In the genomic region with DNA sequence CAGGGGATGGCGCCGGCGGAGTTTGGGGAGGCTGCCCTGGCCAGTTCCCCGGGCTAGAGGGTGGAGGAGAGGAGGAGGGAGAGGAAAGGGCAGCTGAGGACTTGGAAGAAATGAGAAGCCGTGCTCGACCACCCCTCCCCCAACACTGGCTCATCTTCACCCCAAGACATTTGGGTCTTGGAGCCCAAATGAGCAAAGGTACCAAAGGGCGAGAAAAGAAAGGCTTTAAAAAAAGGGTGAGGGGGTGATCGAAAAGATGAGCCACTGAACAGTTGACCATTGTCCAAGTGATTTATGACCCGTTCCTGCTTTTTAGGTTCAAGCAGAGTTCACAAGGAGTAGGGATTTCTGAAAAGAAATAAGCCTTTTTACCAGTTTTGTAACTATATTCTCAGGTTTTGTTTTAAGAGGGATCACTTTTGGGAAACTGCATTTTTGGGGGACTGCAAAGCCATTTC, we compare ENCODE assay signal across 19 cellular contexts. TPM values are rescaled to one million over a fixed set of nuclear protein-coding genes. Genes with fewer than 3 reads are reported as not detected.
"Had no signal": no experiment of that assay in that cellular context is flagged by ENCODE, and none has a peak within 500 bp of the region (broad histone marks: within the 10 kb centered on the region; RNA-seq: fewer than 3 reads in every experiment).

No MANE protein-coding gene starts in this region.

- H3K36me3 ChIP-seq: neutrophil, thyroid gland had no signal

- H3K4me3 ChIP-seq: body of pancreas, lung, thyroid gland had no signal

- H3K27ac ChIP-seq: body of pancreas, neutrophil, thyroid gland had no signal

- DNase-seq: activated CD4-positive, alpha-beta T cell treated with anti-CD3 and anti-CD28 coated beads for 1 hour; activated CD4-positive, alpha-beta T cell treated with anti-CD3 and anti-CD28 coated beads, Interleukin-2, amount 50 U/mL, for 4 hours; activated effector memory CD4-positive, alpha-beta T cell treated with anti-CD3 and anti-CD28 coated beads, Interleukin-2, amount 50 U/mL, for 16 hours; activated T-cell treated with anti-CD3 and anti-CD28 coated beads, Interleukin-2, amount 50 U/mL, for 1 hour; body of pancreas; caudate nucleus; foreskin melanocyte; left colon; midbrain; stimulated activated CD4-positive, alpha-beta T cell treated with anti-CD3 and anti-CD28 coated beads, Interleukin-2, amount 100 ng/mL, for 48 hours; T-helper 1 cell; thyroid gland had no signal

- FAIRE-seq: colon had no signal

- H3K36me3 Mint-ChIP-seq: stimulated activated memory B cell treated with anti-CD40 and anti-IgM and Interleukin-4, amounts not matched to agents 10 μg/mL and 1 μg/mL and 100 μg/mL, for 72 hours had no signal

- H3K9me3 ChIP-seq: body of pancreas, neutrophil, thyroid gland had no signal

- H3K4me1 Mint-ChIP-seq: stimulated activated memory B cell treated with anti-CD40 and anti-IgM and Interleukin-4, amounts not matched to agents 10 μg/mL and 1 μg/mL and 100 μg/mL, for 72 hours had no signal

- H3K4me3 Mint-ChIP-seq: stimulated activated memory B cell treated with anti-CD40 and anti-IgM and Interleukin-4, amounts not matched to agents 10 μg/mL and 1 μg/mL and 100 μg/mL, for 72 hours had no signal

- H3K27ac Mint-ChIP-seq: stimulated activated memory B cell treated with anti-CD40 and anti-IgM and Interleukin-4, amounts not matched to agents 10 μg/mL and 1 μg/mL and 100 μg/mL, for 72 hours had no signal

- ATAC-seq: activated naive CD4-positive, alpha-beta T cell treated with anti-CD3 and anti-CD28 coated beads, Interleukin-2, amount 50 U/mL, for 72 hours; body of pancreas; left colon; SK-N-SH treated with all-trans-retinoic acid at 6 μM for 48 hours; stimulated activated memory B cell treated with anti-CD40 and anti-IgM and Interleukin-4, amounts not matched to agents 10 μg/mL and 1 μg/mL and 100 μg/mL, for 72 hours had no signal

RNA-seq across cellular contexts. Expression of a gene that starts 8.5 kb away (rescaled TPM):
- total RNA-seq: activated naive CD4-positive, alpha-beta T cell treated with anti-CD3 and anti-CD28 coated beads, Interleukin-2, amount 50 U/mL, for 72 hours; myocyte had no signal

RNA-seq across cellular contexts. Expression of a gene that starts 14.3 kb away (rescaled TPM):
- total RNA-seq: activated naive CD4-positive, alpha-beta T cell treated with anti-CD3 and anti-CD28 coated beads, Interleukin-2, amount 50 U/mL, for 72 hours; myocyte had no signal

RNA-seq across cellular contexts. Expression of a gene that starts 22.8 kb away (rescaled TPM):
- total RNA-seq: activated naive CD4-positive, alpha-beta T cell treated with anti-CD3 and anti-CD28 coated beads, Interleukin-2, amount 50 U/mL, for 72 hours; myocyte had no signal

RNA-seq across cellular contexts. Expression of a gene that starts 36.1 kb away (rescaled TPM):
- total RNA-seq: activated naive CD4-positive, alpha-beta T cell treated with anti-CD3 and anti-CD28 coated beads, Interleukin-2, amount 50 U/mL, for 72 hours had no signal

RNA-seq across cellular contexts. Expression of a gene that starts 43.1 kb away (rescaled TPM):
- total RNA-seq: activated naive CD4-positive, alpha-beta T cell treated with anti-CD3 and anti-CD28 coated beads, Interleukin-2, amount 50 U/mL, for 72 hours had no signal
